Comparison of ENCODE assay signal across 8 cellular contexts in the genomic region with DNA sequence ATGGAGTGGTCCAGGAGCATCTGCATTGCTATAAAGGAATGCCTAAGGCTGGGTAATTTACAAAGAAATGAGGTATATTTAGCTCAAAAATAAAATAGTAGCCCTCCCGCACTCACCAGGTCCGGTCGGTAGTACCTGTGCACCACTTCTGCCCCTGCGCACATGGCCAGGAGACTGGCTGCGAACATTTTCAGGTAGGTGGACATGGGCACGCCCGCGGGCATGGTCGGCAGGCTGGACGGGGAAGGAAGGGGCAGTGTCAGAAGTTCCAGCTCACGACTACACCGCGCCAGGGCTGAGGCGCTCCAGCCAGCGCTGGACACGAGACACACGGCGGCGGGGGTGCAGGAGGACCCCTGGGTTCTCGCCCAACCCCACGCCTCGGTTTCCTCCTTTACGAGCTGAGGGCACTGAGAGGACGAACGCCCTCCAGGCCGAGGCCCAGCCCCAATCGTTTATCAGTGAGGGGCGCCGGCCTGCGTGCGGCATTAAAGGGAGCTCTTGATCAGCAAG. TPM values are rescaled to one million over a fixed set of nuclear protein-coding genes. Genes with fewer than 3 reads are reported as not detected.
DNase-seq lines count a peak whose midpoint lies in the region; ATAC-seq and TF ChIP-seq lines count a peak whose summit lies in the region.

No MANE protein-coding gene starts in this region.

- TF ChIP-seq CTCF in RWPE2 (IDR thresholded peaks at IDR 0.05; ENCODE audit: poor library complexity, severe bottlenecking): no peak

- H3K9me3 Mint-ChIP-seq in natural killer cell treated with Interleukin-12 subunit alpha and Interleukin-12 subunit beta and Interleukin-15 and Interleukin-18, amount 100 ng/mL, for 72 hours: no peaks in the 10 kb centered on the region

- DNase-seq in NOMO-1 (lab: John Stamatoyannopoulos, UW; ENCODE audit: unreplicated experiment in 2 of 2): peak; percentile 37 to 43
- no peak for DNase-seq in NOMO-1 treated with dmso at 0.1 percent for 144 hours (lab: John Stamatoyannopoulos, UW; ENCODE audit: unreplicated experiment)
- DNase-seq in RWPE2 (ENCODE audit: low spot score): no peak
- no peak for DNase-seq in epithelial cell of prostate (ENCODE audit: low read depth, low spot score)
- no peak for DNase-seq in natural killer cell treated with Interleukin-12 subunit alpha and Interleukin-12 subunit beta and Interleukin-15 and Interleukin-18, amount 100 ng/mL, for 72 hours (ENCODE audit: low spot score)
- DNase-seq in putamen (ENCODE audit: low spot score): no peak
- no peak for DNase-seq in NCI-H2107 treated with DMSO at 0.1 percent for 48 hours (lab: John Stamatoyannopoulos, UW; ENCODE audit: unreplicated experiment)

- peaks cover 42% of the 10 kb centered on the region for H3K36me3 ChIP-seq in RWPE2 (ENCODE audit: low read depth)

- peaks cover 30 to 51% of the 10 kb centered on the region in 2 donors for H3K4me1 Mint-ChIP-seq in natural killer cell treated with Interleukin-12 subunit alpha and Interleukin-12 subunit beta and Interleukin-15 and Interleukin-18, amount 100 ng/mL, for 72 hours (ENCODE audit: low read depth in 2 of 2)

- no peaks in the 10 kb centered on the region for H3K27me3 Mint-ChIP-seq in natural killer cell treated with Interleukin-12 subunit alpha and Interleukin-12 subunit beta and Interleukin-15 and Interleukin-18, amount 100 ng/mL, for 72 hours

- peak; percentile 17 for ATAC-seq in HG02852 (IDR thresholded peaks at IDR 0.05; ENCODE audit: unreplicated experiment)
- ATAC-seq in RWPE2 (ENCODE audit: low read depth): peak; percentile 30
- peak; percentile 28 to 73 for ATAC-seq in natural killer cell treated with Interleukin-12 subunit alpha and Interleukin-12 subunit beta and Interleukin-15 and Interleukin-18, amount 100 ng/mL, for 72 hours

- peaks cover 28% of the 10 kb centered on the region for H3K36me3 Mint-ChIP-seq in natural killer cell treated with Interleukin-12 subunit alpha and Interleukin-12 subunit beta and Interleukin-15 and Interleukin-18, amount 100 ng/mL, for 72 hours

- H3K27ac Mint-ChIP-seq in natural killer cell treated with Interleukin-12 subunit alpha and Interleukin-12 subunit beta and Interleukin-15 and Interleukin-18, amount 100 ng/mL, for 72 hours: peak overlapping the region; percentile 92 to 99

- H3K27ac ChIP-seq in RWPE2 (ENCODE audit: poor library complexity, severe bottlenecking): peak overlapping the region; percentile 87
- peak overlapping the region; percentile 89 for H3K27ac ChIP-seq in epithelial cell of prostate

- no peaks in the 10 kb centered on the region for H3K9me3 ChIP-seq in RWPE2 (ENCODE audit: severe bottlenecking)

- H3K4me3 ChIP-seq in RWPE2 (ENCODE audit: severe bottlenecking): peak overlapping the region; percentile 68

- H3K4me3 Mint-ChIP-seq in natural killer cell treated with Interleukin-12 subunit alpha and Interleukin-12 subunit beta and Interleukin-15 and Interleukin-18, amount 100 ng/mL, for 72 hours: peak overlapping the region; percentile 98

- no peaks in the 10 kb centered on the region for H3K27me3 ChIP-seq in RWPE2 (ENCODE audit: insufficient read depth, poor library complexity, severe bottlenecking)

- H3K4me1 ChIP-seq in RWPE2 (ENCODE audit: insufficient read depth, poor library complexity, severe bottlenecking): peaks cover 10% of the 10 kb centered on the region

RNA-seq across cellular contexts. Expression of gene TDG, which starts 9.1 kb away (rescaled TPM):
- total RNA-seq in natural killer cell treated with Interleukin-12 subunit alpha and Interleukin-12 subunit beta and Interleukin-15 and Interleukin-18, amount 100 ng/mL, for 72 hours: 10 to 100 TPM; 50.8 to 55.2 TPM

RNA-seq across cellular contexts. Expression of gene HSP90B1, which starts 26.4 kb away (rescaled TPM):
- total RNA-seq in natural killer cell treated with Interleukin-12 subunit alpha and Interleukin-12 subunit beta and Interleukin-15 and Interleukin-18, amount 100 ng/mL, for 72 hours: 100 to 1,000 TPM; 621 to 706 TPM

Comparison
In these comparisons a context has a peak if more than half of its experiments do, and no peak if none do; other contexts are left out.
1. DNase-seq: peak in NOMO-1 (2 of 2); none in NOMO-1 treated with dmso at 0.1 percent for 144 hours (single experiment), RWPE2 (single experiment), epithelial cell of prostate (single experiment), natural killer cell treated with Interleukin-12 subunit alpha and Interleukin-12 subunit beta and Interleukin-15 and Interleukin-18, amount 100 ng/mL, for 72 hours (single experiment), putamen (single experiment) and NCI-H2107 treated with DMSO at 0.1 percent for 48 hours (single experiment).
2. Peak in every context shown above with its lines, with median percentiles within 50 percentile points of each other: ATAC-seq.